22 cellular contexts compared by ENCODE assay signal in the genomic region with DNA sequence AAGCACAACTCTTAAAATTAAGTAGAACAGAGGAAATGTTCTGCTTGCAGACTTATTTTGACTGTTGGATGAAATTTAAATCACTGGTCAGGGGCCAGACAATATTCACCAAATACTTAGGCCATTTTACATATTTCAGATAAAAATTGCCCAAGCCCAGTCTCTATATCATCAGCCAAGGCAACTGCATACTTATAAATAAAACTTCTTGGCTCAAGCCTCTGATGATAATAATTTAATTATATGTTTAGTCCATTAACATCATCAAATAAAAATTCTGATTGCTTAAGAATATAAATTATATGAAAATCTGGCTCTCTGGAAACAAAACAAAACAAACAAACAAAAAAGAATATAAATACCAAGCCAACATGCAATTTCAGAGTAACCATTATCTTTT.
"Had no signal": no experiment of that assay in that cellular context is flagged by ENCODE, and none has a peak within 500 bp of the region (broad histone marks: within the 10 kb centered on the region; RNA-seq: fewer than 3 reads in every experiment).

No MANE protein-coding gene starts in this region.

- H3K4me3 ChIP-seq: esophagus muscularis mucosa, ovary, psoas muscle had no signal

- DNase-seq: activated CD4-positive, alpha-beta memory T cell treated with anti-CD3 and anti-CD28 coated beads, Interleukin-2, amount 10 ng/mL, durations not matched to agents 7 days and 5 days; activated CD4-positive, alpha-beta T cell treated with anti-CD3 and anti-CD28 coated beads, Interleukin-2, amount 10 ng/mL, durations not matched to agents 24 days and 14 days; activated effector memory CD4-positive, alpha-beta T cell treated with Interleukin-2 at 50 U/mL for 16 hours; activated naive CD4-positive, alpha-beta T cell treated with anti-CD3 and anti-CD28 coated beads for 36 hours; activated naive CD8-positive, alpha-beta T cell treated with anti-CD3 and anti-CD28 coated beads, Interleukin-2, amount 10 ng/mL, durations not matched to agents 7 days and 5 days; activated T-cell treated with anti-CD3 and anti-CD28 coated beads, Interleukin-2, amount 50 U/mL, for 72 hours; aorta; caudate nucleus; effector memory CD8-positive, alpha-beta T cell; foreskin keratinocyte; kidney glomerular epithelial cell; midbrain; natural killer cell; ovary; psoas muscle; right cardiac atrium; stimulated activated CD4-positive, alpha-beta T cell treated with anti-CD3 and anti-CD28 coated beads, Interleukin-12 subunit alpha, Interleukin-12 subunit beta, amount 100 ng/mL, for 4 hours; stimulated activated CD4-positive, alpha-beta T cell treated with anti-CD3 and anti-CD28 coated beads, Interleukin-4, amount 100 ng/mL, for 4 hours; stimulated activated naive CD8-positive, alpha-beta T cell treated with anti-CD3 and anti-CD28 coated beads, Interleukin-15, Interleukin-2, amounts not matched to agents 100 U/mL and 50 U/mL, for 24 hours had no signal

- H3K9me3 ChIP-seq: esophagus muscularis mucosa, neutrophil, ovary, psoas muscle had no signal

- H3K4me1 ChIP-seq: foreskin keratinocyte, psoas muscle had no signal

- H3K27ac ChIP-seq: esophagus muscularis mucosa, foreskin keratinocyte, neutrophil, ovary, psoas muscle, VCaP had no signal

- ATAC-seq: activated T-cell treated with anti-CD3 and anti-CD28 coated beads, Interleukin-2, amount 50 U/mL, for 72 hours; effector memory CD8-positive, alpha-beta T cell; foreskin keratinocyte; natural killer cell; psoas muscle; stimulated activated naive CD8-positive, alpha-beta T cell treated with anti-CD3 and anti-CD28 coated beads, Interleukin-15, Interleukin-2, amounts not matched to agents 100 U/mL and 50 U/mL, for 24 hours had no signal

- H3K36me3 ChIP-seq: esophagus muscularis mucosa, neutrophil, ovary had no signal

- H3K27me3 ChIP-seq: esophagus muscularis mucosa, foreskin keratinocyte, neutrophil, ovary had no signal
